In the genomic region with DNA sequence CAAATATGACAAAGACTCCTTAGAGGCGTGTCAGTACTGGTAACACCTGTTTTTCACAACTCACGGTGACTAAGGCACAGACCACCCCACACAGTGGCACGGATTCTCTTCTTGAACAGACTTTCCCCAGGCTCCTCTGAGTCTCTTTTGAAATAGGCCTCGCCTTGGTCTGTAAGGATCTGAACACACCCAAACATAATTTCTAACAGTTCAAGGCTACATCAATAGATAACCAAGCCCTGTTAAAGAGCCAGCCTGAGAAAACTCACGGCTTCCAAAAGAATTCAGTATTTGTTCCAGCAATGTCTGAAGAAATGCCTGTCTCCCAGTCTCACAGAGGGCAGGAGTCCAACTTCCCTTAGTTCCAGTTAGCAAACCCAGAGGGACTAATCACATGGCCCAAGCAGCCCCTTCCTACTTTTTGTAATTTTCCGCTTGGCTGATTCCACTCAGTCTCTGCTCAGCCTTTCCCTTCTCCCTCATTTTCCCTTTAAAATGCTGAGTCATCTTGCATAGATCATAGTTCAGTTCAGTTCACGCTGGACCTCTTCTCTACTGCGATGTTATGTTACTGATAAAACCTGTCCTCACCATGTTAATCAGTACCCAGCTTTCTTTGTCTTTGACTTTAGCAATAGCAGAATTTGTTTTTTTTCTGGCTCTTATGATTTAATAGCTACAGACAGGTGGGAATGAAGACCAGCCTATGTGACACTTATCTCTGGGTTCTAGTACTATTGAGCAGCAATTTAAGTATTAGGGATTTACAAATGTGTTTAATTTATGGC, we compare ENCODE assay signal across 1 cellular context.
A peak's percentile ranks its signal among the peaks of the same experiment; 100 is the strongest.
TF ChIP-seq lines count a peak whose summit lies in the region.

No MANE protein-coding gene starts in this region.

TF ChIP-seq in K562, 482 proteins besides CTCF, POLR2A, EP300 and RAD21 (continued from another document and continues in another):
- TF ChIP-seq CHD7 (IDR thresholded peaks at IDR 0.05; ENCODE audit: low read depth, low read length) (no peak), COPS2 (conservative IDR thresholded peaks at IDR 0.05) (no peak), CREB1 (IDR thresholded peaks at IDR 0.05) (no peak), CREB1 (CRISPR knock-in tag; IDR thresholded peaks at IDR 0.05) (no peak), CBX3 (IDR thresholded peaks at IDR 0.05; ENCODE audit: borderline replicate concordance in 1 of 2, low read length in 2 of 2) (peak in 1 of 2 experiments; percentile 37; a peak in 1 of 3 replicates), NBN (IDR thresholded peaks at IDR 0.05; ENCODE audit: low read depth) (peak; percentile 94), MTF1 (CRISPR knock-in tag; IDR thresholded peaks at IDR 0.05; ENCODE audit: borderline replicate concordance) (no peak), NCOA2 (IDR thresholded peaks at IDR 0.05; ENCODE audit: partially characterized antibody in 2 of 2) (peak in 1 of 2 experiments; percentile 59), ERF (CRISPR knock-in tag; IDR thresholded peaks at IDR 0.05) (no peak), SMARCB1 (IDR thresholded peaks at IDR 0.05; ENCODE audit: insufficient read length, low read depth) (no peak), CAMTA2 (CRISPR knock-in tag; conservative IDR thresholded peaks at IDR 0.05) (no peak), ZNF77 (CRISPR knock-in tag; IDR thresholded peaks at IDR 0.05) (no peak), POLR2AphosphoS5 (IDR thresholded peaks at IDR 0.05; ENCODE audit: control insufficient read depth, insufficient read depth, low read depth, low read length) (no peak), ILF3 (IDR thresholded peaks at IDR 0.05; ENCODE audit: borderline replicate concordance) (no peak), SPI1 (IDR thresholded peaks at IDR 0.05; ENCODE audit: borderline replicate concordance, low read depth, low read length) (peak; percentile 31; the same call in 1 of the 2 replicates), TGIF2 (CRISPR knock-in tag; IDR thresholded peaks at IDR 0.05) (no peak), GTF2F1 (IDR thresholded peaks at IDR 0.05; ENCODE audit: low read depth, low read length) (no peak), CBFB (CRISPR knock-in tag; IDR thresholded peaks at IDR 0.05) (no peak), ATF1 (CRISPR knock-in tag; IDR thresholded peaks at IDR 0.05) (no peak), ATF1 (tag; IDR thresholded peaks at IDR 0.05) (peak; percentile 68), TAL1 (IDR thresholded peaks at IDR 0.05) (peak; percentile 71), HINFP (tag; conservative IDR thresholded peaks at IDR 0.05; ENCODE audit: low read depth) (peak; percentile 32; the same call in 1 of the 2 replicates), UBTF (IDR thresholded peaks at IDR 0.05; ENCODE audit: borderline replicate concordance in 1 of 2, low read depth in 2 of 2, low read length in 2 of 2) (peak in 1 of 2 experiments; percentile 66; a peak in 1 of 4 replicates), HIVEP1 (CRISPR knock-in tag; IDR thresholded peaks at IDR 0.05) (no peak), ZFP36 (IDR thresholded peaks at IDR 0.05; ENCODE audit: low read depth, low read length, partially characterized antibody) (no peak), ZFP1 (CRISPR knock-in tag; IDR thresholded peaks at IDR 0.05) (no peak), MTA1 (IDR thresholded peaks at IDR 0.05; ENCODE audit: borderline replicate concordance) (peak; percentile 67; the same call in 1 of the 2 replicates), BDP1 (IDR thresholded peaks at IDR 0.05; ENCODE audit: insufficient read depth, insufficient read length) (no peak), CHD2 (IDR thresholded peaks at IDR 0.05; ENCODE audit: low read depth, low read length) (no peak), ZBTB8A (IDR thresholded peaks at IDR 0.05; ENCODE audit: partially characterized antibody) (no peak), GABPA (tag; conservative IDR thresholded peaks at IDR 0.05; ENCODE audit: low read depth) (0 out of 2 replicates have a peak, but pooled peaks have one; percentile 26), TFE3 (CRISPR knock-in tag; IDR thresholded peaks at IDR 0.05) (no peak)
- TF ChIP-seq, protein P1, sequence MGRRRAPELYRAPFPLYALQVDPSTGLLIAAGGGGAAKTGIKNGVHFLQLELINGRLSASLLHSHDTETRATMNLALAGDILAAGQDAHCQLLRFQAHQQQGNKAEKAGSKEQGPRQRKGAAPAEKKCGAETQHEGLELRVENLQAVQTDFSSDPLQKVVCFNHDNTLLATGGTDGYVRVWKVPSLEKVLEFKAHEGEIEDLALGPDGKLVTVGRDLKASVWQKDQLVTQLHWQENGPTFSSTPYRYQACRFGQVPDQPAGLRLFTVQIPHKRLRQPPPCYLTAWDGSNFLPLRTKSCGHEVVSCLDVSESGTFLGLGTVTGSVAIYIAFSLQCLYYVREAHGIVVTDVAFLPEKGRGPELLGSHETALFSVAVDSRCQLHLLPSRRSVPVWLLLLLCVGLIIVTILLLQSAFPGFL (CRISPR knock-in tag; IDR thresholded peaks at IDR 0.05), result no peak
- TF ChIP-seq, protein P2, sequence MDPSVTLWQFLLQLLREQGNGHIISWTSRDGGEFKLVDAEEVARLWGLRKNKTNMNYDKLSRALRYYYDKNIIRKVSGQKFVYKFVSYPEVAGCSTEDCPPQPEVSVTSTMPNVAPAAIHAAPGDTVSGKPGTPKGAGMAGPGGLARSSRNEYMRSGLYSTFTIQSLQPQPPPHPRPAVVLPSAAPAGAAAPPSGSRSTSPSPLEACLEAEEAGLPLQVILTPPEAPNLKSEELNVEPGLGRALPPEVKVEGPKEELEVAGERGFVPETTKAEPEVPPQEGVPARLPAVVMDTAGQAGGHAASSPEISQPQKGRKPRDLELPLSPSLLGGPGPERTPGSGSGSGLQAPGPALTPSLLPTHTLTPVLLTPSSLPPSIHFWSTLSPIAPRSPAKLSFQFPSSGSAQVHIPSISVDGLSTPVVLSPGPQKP (CRISPR knock-in tag; IDR thresholded peaks at IDR 0.05), result no peak
- TF ChIP-seq, protein P3, sequence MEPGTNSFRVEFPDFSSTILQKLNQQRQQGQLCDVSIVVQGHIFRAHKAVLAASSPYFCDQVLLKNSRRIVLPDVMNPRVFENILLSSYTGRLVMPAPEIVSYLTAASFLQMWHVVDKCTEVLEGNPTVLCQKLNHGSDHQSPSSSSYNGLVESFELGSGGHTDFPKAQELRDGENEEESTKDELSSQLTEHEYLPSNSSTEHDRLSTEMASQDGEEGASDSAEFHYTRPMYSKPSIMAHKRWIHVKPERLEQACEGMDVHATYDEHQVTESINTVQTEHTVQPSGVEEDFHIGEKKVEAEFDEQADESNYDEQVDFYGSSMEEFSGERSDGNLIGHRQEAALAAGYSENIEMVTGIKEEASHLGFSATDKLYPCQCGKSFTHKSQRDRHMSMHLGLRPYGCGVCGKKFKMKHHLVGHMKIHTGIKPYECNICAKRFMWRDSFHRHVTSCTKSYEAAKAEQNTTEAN (CRISPR knock-in tag; IDR thresholded peaks at IDR 0.05), result no peak
